ENCODE assay signal across 23 cellular contexts in genomic region chr12:122921917-122922316, GRCh38. TPM values are rescaled to one million over a fixed set of nuclear protein-coding genes. Genes with fewer than 3 reads are reported as not detected.
DNase-seq lines count a peak whose midpoint lies in the region; ATAC-seq and TF ChIP-seq lines count a peak whose summit lies in the region.
"Had no signal": no experiment of that assay in that cellular context is flagged by ENCODE, and none has a peak within 500 bp of the region (broad histone marks: within the 10 kb centered on the region; RNA-seq: fewer than 3 reads in every experiment).

No MANE protein-coding gene starts in this region.

- no peaks in the 10 kb centered on the region for H3K27me3 Mint-ChIP-seq in progenitor cell of endocrine pancreas

- no peaks in the 10 kb centered on the region for H3K9me3 ChIP-seq in upper lobe of right lung
- H3K9me3 ChIP-seq: Caco-2, Peyer's patch, SK-N-SH had no signal

- POLR2A ChIA-PET in RWPE1 (lab: Yijun Ruan, JAX; ENCODE audit: low non-redundant PET), result no interaction called here

- intact Hi-C loops in upper lobe of right lung (cut with DNase I), result no loop called here

- H3K9me3 Mint-ChIP-seq in progenitor cell of endocrine pancreas (ENCODE audit: low read depth), result no peaks in the 10 kb centered on the region

- no peak overlapping the region for H3K27ac Mint-ChIP-seq in progenitor cell of endocrine pancreas

- H3K27me3 ChIP-seq in upper lobe of right lung, result no peaks in the 10 kb centered on the region
- H3K27me3 ChIP-seq: Peyer's patch had no signal

- H3K4me3 Mint-ChIP-seq in progenitor cell of endocrine pancreas (ENCODE audit: low read depth), result no peak overlapping the region

- peak; percentile 40 for ATAC-seq in upper lobe of right lung
- ATAC-seq: GM12878, Right ventricle myocardium inferior had no signal

- H3K36me3 ChIP-seq in upper lobe of right lung, result no peaks in the 10 kb centered on the region
- H3K36me3 ChIP-seq: Peyer's patch had no signal

- H3K36me3 Mint-ChIP-seq in progenitor cell of endocrine pancreas (ENCODE audit: insufficient read depth), result no peaks in the 10 kb centered on the region

- H3K4me1 ChIP-seq in upper lobe of right lung, result peaks cover 6% of the 10 kb centered on the region
- H3K4me1 ChIP-seq: Caco-2 had no signal

- H3K4me1 Mint-ChIP-seq in progenitor cell of endocrine pancreas (ENCODE audit: low read depth), result peaks cover 6% of the 10 kb centered on the region

- peak; percentile 26 for DNase-seq in NCI-H510A treated with DMSO at 0.1 percent for 48 hours (lab: John Stamatoyannopoulos, UW)
- DNase-seq in NCI-H510A (lab: John Stamatoyannopoulos, UW), result no peak
- peak; percentile 59 for DNase-seq in NCI-H69 (lab: John Stamatoyannopoulos, UW)
- DNase-seq in myocyte (ENCODE audit: low read depth), result peak; percentile 70
- no peak for DNase-seq in upper lobe of right lung
- DNase-seq in RWPE1 (ENCODE audit: low spot score), result no peak
- DNase-seq in progenitor cell of endocrine pancreas (ENCODE audit: low spot score, unreplicated experiment), result no peak
- no peak for DNase-seq in epidermal melanocyte (ENCODE audit: insufficient read length, low spot score)
- DNase-seq: AML-193; Caco-2; GOT3; KG1; NCI-H1417 treated with DMSO at 0.1 percent for 48 hours; NCI-H1930; NCI-H2171 treated with DMSO at 0.1 percent for 48 hours; NCI-H446; NCI-H748 treated with DMSO at 0.1 percent for 48 hours; NK-92 treated with Interleukin-12 subunit alpha and Interleukin-12 subunit beta, amount 100 ng/mL, for 24 hours; Peyer's patch; SK-N-SH had no signal

- no peak overlapping the region for H3K4me3 ChIP-seq in upper lobe of right lung
- H3K4me3 ChIP-seq: GM12878, Peyer's patch had no signal

- CTCF ChIA-PET in RWPE1 (lab: Yijun Ruan, JAX), result no interaction called here

- no peak for TF ChIP-seq CTCF in upper lobe of right lung (IDR thresholded peaks at IDR 0.05)
- TF ChIP-seq CTCF in RWPE1 (conservative IDR thresholded peaks at IDR 0.05; ENCODE audit: low read depth), result no peak
- no peak for TF ChIP-seq CTCF in progenitor cell of endocrine pancreas (IDR thresholded peaks at IDR 0.05; ENCODE audit: unreplicated experiment)

- H3K27ac ChIP-seq in upper lobe of right lung (no peak overlapping the region), RWPE1 (no peak overlapping the region)
- H3K27ac ChIP-seq: 22Rv1, Peyer's patch had no signal

RNA-seq across cellular contexts. Expression of gene VPS37B, which starts 26.0 kb away (rescaled TPM):
- total RNA-seq in myocyte (82.4 and 86.7 TPM in 2 replicates), upper lobe of right lung (36.3 TPM), progenitor cell of endocrine pancreas (22.9 and 24.2 TPM in 2 replicates)
- 51.3 TPM for polyA plus RNA-seq in myocyte (2012)

RNA-seq across cellular contexts. Expression of gene ABCB9, which starts 44.3 kb away (rescaled TPM):
- total RNA-seq in myocyte (6.9 and 10.4 TPM in 2 replicates), upper lobe of right lung (5.2 TPM), progenitor cell of endocrine pancreas (10.4 and 10.5 TPM in 2 replicates)
- 6.4 TPM for polyA plus RNA-seq in myocyte (2012)

RNA-seq across cellular contexts. Expression of gene OGFOD2, which starts 53.1 kb away (rescaled TPM):
- total RNA-seq in myocyte (15.3 and 20.8 TPM in 2 replicates), upper lobe of right lung (13.7 TPM), progenitor cell of endocrine pancreas (16.1 and 16.8 TPM in 2 replicates)
- 15.1 TPM for polyA plus RNA-seq in myocyte (2012)

RNA-seq across cellular contexts. Expression of gene ARL6IP4, which starts 58.6 kb away (rescaled TPM):
- total RNA-seq in myocyte (189 and 192 TPM in 2 replicates), upper lobe of right lung (124 TPM), progenitor cell of endocrine pancreas (122 and 127 TPM in 2 replicates)
- polyA plus RNA-seq in myocyte (2012), result 184 TPM

Comparison
In these comparisons a context has a peak if more than half of its experiments do, and no peak if none do; other contexts are left out.
1. DNase-seq: peak in NCI-H510A treated with DMSO at 0.1 percent for 48 hours (single experiment), NCI-H69 (single experiment) and myocyte (single experiment); none in NCI-H510A (single experiment), upper lobe of right lung (single experiment), RWPE1 (single experiment), progenitor cell of endocrine pancreas (single experiment) and epidermal melanocyte (single experiment).